In the genomic region with DNA sequence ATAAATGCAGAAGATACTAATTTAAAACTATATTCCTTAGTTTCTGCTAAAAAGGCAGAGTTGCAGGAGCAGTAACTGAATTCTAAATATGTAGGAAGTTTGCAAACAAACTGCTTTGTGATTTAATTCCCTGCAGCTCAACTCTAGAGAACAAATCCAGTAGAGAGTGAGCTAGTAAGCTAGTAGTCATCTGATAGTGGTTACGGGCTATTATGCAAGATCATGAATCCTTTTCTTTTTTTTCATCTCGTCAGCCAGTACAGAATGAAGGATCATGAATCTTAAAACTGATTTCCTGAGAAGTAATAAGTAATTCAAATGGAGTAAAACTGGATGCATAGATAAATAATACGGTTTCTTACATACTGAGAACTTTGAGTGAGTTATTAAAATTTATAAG, we compare ENCODE assay signal across 15 cellular contexts. TPM values are rescaled to one million over a fixed set of nuclear protein-coding genes. Genes with fewer than 3 reads are reported as not detected.
A peak's percentile ranks its signal among the peaks of the same experiment; 100 is the strongest.
DNase-seq lines count a peak whose midpoint lies in the region; ATAC-seq, FAIRE-seq and TF ChIP-seq lines count a peak whose summit lies in the region.
"Had no signal": no experiment of that assay in that cellular context is flagged by ENCODE, and none has a peak within 500 bp of the region (broad histone marks: within the 10 kb centered on the region; RNA-seq: fewer than 3 reads in every experiment).

No MANE protein-coding gene starts in this region.

- WGBS in psoas muscle, 3 donors, result 55 to 74% (median 65%) methylated on average over 3 of the region's 3 CpGs

- peaks cover 20% of the 10 kb centered on the region for H3K4me1 ChIP-seq in psoas muscle

- intact Hi-C loops in psoas muscle (cut with DNase I), result loop anchor here in 1 of 2 donors (10.0 kb wide), 1 partner anchor 213 kb away; the partner anchor contains the start of gene S1PR1

- POLR2A ChIA-PET in RWPE1 (lab: Yijun Ruan, JAX; ENCODE audit: low non-redundant PET), result no interaction called here

- H3K9me3 ChIP-seq in psoas muscle, result no peaks in the 10 kb centered on the region
- H3K9me3 ChIP-seq: body of pancreas, uterus had no signal

- TF ChIP-seq CTCF in NB4 (IDR thresholded peaks at IDR 0.05; ENCODE audit: low read depth, low read length), result no peak
- no peak for TF ChIP-seq CTCF in bronchial epithelial cell (IDR thresholded peaks at IDR 0.05; ENCODE audit: insufficient read depth, low read length, severe bottlenecking)
- TF ChIP-seq CTCF in psoas muscle (IDR thresholded peaks at IDR 0.05), result no peak
- TF ChIP-seq CTCF in RWPE1 (conservative IDR thresholded peaks at IDR 0.05; ENCODE audit: low read depth), result no peak

- H3K27me3 ChIP-seq in bronchial epithelial cell (ENCODE audit: control insufficient read depth, insufficient read depth, low read length) (no peaks in the 10 kb centered on the region), psoas muscle (ENCODE audit: insufficient read depth in 3 of 3, low read length in 2 of 3) (no peaks in the 10 kb centered on the region)
- H3K27me3 ChIP-seq: body of pancreas, uterus had no signal

- H3K36me3 ChIP-seq in bronchial epithelial cell (ENCODE audit: control insufficient read depth, insufficient read depth, low read length) (no peaks in the 10 kb centered on the region), psoas muscle (ENCODE audit: insufficient read depth in 1 of 2, low read depth in 1 of 2) (peaks cover 2 to 51% of the 10 kb centered on the region in 2 donors)
- H3K36me3 ChIP-seq: uterus had no signal

- no peak for FAIRE-seq in bronchial epithelial cell (lab: Jason Lieb, UNC)
- FAIRE-seq: endometrium, HepG2 had no signal

- DNase-seq in NOMO-1 treated with DMSO at 0.1 percent for 48 hours (lab: John Stamatoyannopoulos, UW; ENCODE audit: unreplicated experiment), result peak; percentile 32
- no peak for DNase-seq in NOMO-1 treated with dmso at 0.1 percent for 144 hours (lab: John Stamatoyannopoulos, UW; ENCODE audit: unreplicated experiment)
- peak; percentile 30 for DNase-seq in NB4 (ENCODE audit: low read depth)
- peak; percentile 73 for DNase-seq in bronchial epithelial cell (ENCODE audit: low read depth)
- no peak for DNase-seq in psoas muscle
- DNase-seq in RWPE1 (ENCODE audit: low spot score), result no peak
- no peak for DNase-seq in GM19238 (ENCODE audit: insufficient read length, low spot score)
- DNase-seq: activated CD4-positive, alpha-beta T cell treated with anti-CD3 and anti-CD28 coated beads for 48 hours; body of pancreas; H9; stimulated activated CD4-positive, alpha-beta T cell treated with anti-CD3 and anti-CD28 coated beads, Interleukin-1b, Interleukin-23, amount 100 ng/mL, for 48 hours; uterus had no signal

- H3K4me3 ChIP-seq in NB4 (ENCODE audit: low read depth, low read length) (no peak overlapping the region), bronchial epithelial cell (ENCODE audit: low read depth, low read length) (no peak overlapping the region), psoas muscle (no peak overlapping the region)
- H3K4me3 ChIP-seq: body of pancreas, uterus had no signal

- CTCF ChIA-PET in RWPE1 (lab: Yijun Ruan, JAX), result interaction anchor here (0.8 kb wide), 1 partner anchor 217 kb away, joined by 3 read pairs; no protein-coding TSS in a partner anchor

- ATAC-seq in psoas muscle (no peak), HG02970 (IDR thresholded peaks at IDR 0.05; ENCODE audit: low FRiP score, unreplicated experiment) (no peak)
- ATAC-seq: body of pancreas, HepG2 had no signal

- no peak for TF ChIP-seq POLR2A in NB4 (IDR thresholded peaks at IDR 0.05; ENCODE audit: extremely low read depth, insufficient read length)

- H3K27ac ChIP-seq in psoas muscle, result peak overlapping the region; percentile 10
- no peak overlapping the region for H3K27ac ChIP-seq in RWPE1
- H3K27ac ChIP-seq: body of pancreas, uterus had no signal

RNA-seq across cellular contexts. Expression of gene DPH5, which starts 3.3 kb away (rescaled TPM):
- total RNA-seq in bronchial epithelial cell (21.5 and 42.4 TPM in 2 replicates), psoas muscle (10 to 100 TPM; 18.6 to 32.2 (median 29.7) TPM)
- polyA plus RNA-seq in psoas muscle, result 10 to 100 TPM; 24.9 to 44.0 (median 31.1) TPM

Comparison
In these comparisons a context has a peak if more than half of its experiments do, and no peak if none do; other contexts are left out.
1. DNase-seq: peak in NOMO-1 treated with DMSO at 0.1 percent for 48 hours (single experiment), NB4 (single experiment) and bronchial epithelial cell (single experiment); none in NOMO-1 treated with dmso at 0.1 percent for 144 hours (single experiment), psoas muscle (0 of 2), RWPE1 (single experiment) and GM19238 (single experiment).